ENCODE assay signal across 8 cellular contexts in the genomic region with DNA sequence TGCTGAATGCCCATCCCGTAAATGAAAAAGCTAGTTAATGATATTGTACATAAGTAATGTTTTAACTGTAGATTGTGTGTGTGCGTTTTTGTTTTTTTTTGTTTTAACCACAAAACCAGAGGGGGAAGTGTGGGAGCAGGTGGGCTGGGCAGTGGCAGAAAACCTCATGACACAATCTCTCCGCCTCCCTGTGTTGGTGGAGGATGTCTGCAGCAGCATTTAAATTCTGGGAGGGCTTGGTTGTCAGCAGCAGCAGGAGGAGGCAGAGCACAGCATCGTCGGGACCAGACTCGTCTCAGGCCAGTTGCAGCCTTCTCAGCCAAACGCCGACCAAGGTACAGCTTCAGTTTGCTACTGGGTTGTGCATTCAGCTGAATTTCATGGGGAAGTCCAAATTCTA. TPM values are rescaled to one million over a fixed set of nuclear protein-coding genes. Genes with fewer than 3 reads are reported as not detected.
DNase-seq lines count a peak whose midpoint lies in the region; ATAC-seq, FAIRE-seq and TF ChIP-seq lines count a peak whose summit lies in the region.

Gene SPP1 (plus strand): TSS at position 249 of the 400 bp plus-strand sequence. CDS start 1,182 bp downstream, outside the sequence.

- no peaks in the 10 kb centered on the region for H3K9me3 Mint-ChIP-seq in effector memory CD8-positive, alpha-beta T cell
- no peaks in the 10 kb centered on the region for H3K9me3 Mint-ChIP-seq in nephron progenitor cell

- ATAC-seq in HG03159 (IDR thresholded peaks at IDR 0.05; ENCODE audit: unreplicated experiment) (peak; percentile 70), HG03571 (IDR thresholded peaks at IDR 0.05; ENCODE audit: unreplicated experiment) (no peak)
- peak; percentile 58 for ATAC-seq in effector memory CD8-positive, alpha-beta T cell (replicated peaks)

- peak within 1 kb of the TSS in 1 of 2 donors; percentile 40 for H3K4me3 Mint-ChIP-seq in effector memory CD8-positive, alpha-beta T cell
- H3K4me3 Mint-ChIP-seq in nephron progenitor cell, result peak within 1 kb of the TSS; percentile 12

- FAIRE-seq in GM18507 (lab: Jason Lieb, UNC), result peak; percentile 85

- peak; percentile 74 for DNase-seq in A172 (ENCODE audit: low spot score)
- DNase-seq in GM18507 (ENCODE audit: extremely low spot score, insufficient read length, low read depth), result no peak
- peak; percentile 90 for DNase-seq in SK-MEL-5 (ENCODE audit: low read depth, low spot score)
- no peak for DNase-seq in effector memory CD8-positive, alpha-beta T cell
- DNase-seq in nephron progenitor cell, result peak; percentile 37
- no peak for DNase-seq in OCI-M2 (lab: John Stamatoyannopoulos, UW; ENCODE audit: unreplicated experiment)

- peaks cover 4 to 5% of the 10 kb centered on the region in 2 donors for H3K4me1 Mint-ChIP-seq in effector memory CD8-positive, alpha-beta T cell (ENCODE audit: low read depth in 2 of 2)
- H3K4me1 Mint-ChIP-seq in nephron progenitor cell, result peaks cover 18% of the 10 kb centered on the region

- no peak within 1 kb of the TSS for H3K27ac Mint-ChIP-seq in effector memory CD8-positive, alpha-beta T cell
- no peak within 1 kb of the TSS for H3K27ac Mint-ChIP-seq in nephron progenitor cell

- peaks cover 41 to 48% of the 10 kb centered on the region in 2 donors for H3K27me3 Mint-ChIP-seq in effector memory CD8-positive, alpha-beta T cell
- peaks cover 4% of the 10 kb centered on the region for H3K27me3 Mint-ChIP-seq in nephron progenitor cell (ENCODE audit: low read depth, poor library complexity)

- TF ChIP-seq CTCF in nephron progenitor cell (IDR thresholded peaks at IDR 0.05), result no peak

- no peaks in the 10 kb centered on the region for H3K36me3 Mint-ChIP-seq in effector memory CD8-positive, alpha-beta T cell (ENCODE audit: insufficient read depth)
- H3K36me3 Mint-ChIP-seq in nephron progenitor cell (ENCODE audit: low read depth), result no peaks in the 10 kb centered on the region

- in situ Hi-C loops in SK-MEL-5 (cut with HindIII; ENCODE audit: low pct_unique_long_range_greater_than_20kb, low sequenced_read_pairs), result no loop called here

RNA-seq across cellular contexts. Expression of gene SPP1, which starts in this region (rescaled TPM):
- total RNA-seq in A172 (2014; rRNA removed; shearing (Covaris generic)), result 75.5 and 130 TPM in 2 replicates
- 1,280 and 1,422 TPM in 2 replicates for total RNA-seq in SK-MEL-5 (2014; rRNA removed; shearing (Covaris generic))
- 927 and 1,082 TPM in 2 replicates for polyA plus RNA-seq in SK-MEL-5 (2015; cell fraction: cytosol; rRNA removed)
- polyA plus RNA-seq in SK-MEL-5 (2015; cell fraction: nucleus; rRNA removed), result 224 and 248 TPM in 2 replicates

Comparison
In these comparisons a context has a peak if more than half of its experiments do, and no peak if none do; other contexts are left out.
1. DNase-seq: peak in A172 (single experiment), SK-MEL-5 (single experiment) and nephron progenitor cell (single experiment); none in GM18507 (single experiment), effector memory CD8-positive, alpha-beta T cell (0 of 3) and OCI-M2 (single experiment).